In genomic region chr12:64660237-64661018, GRCh38 we compare ENCODE assay signal across 11 cellular contexts. TPM values are rescaled to one million over a fixed set of nuclear protein-coding genes. Genes with fewer than 3 reads are reported as not detected.
DNase-seq lines count a peak whose midpoint lies in the region; ATAC-seq and TF ChIP-seq lines count a peak whose summit lies in the region.
"Had no signal": no experiment of that assay in that cellular context is flagged by ENCODE, and none has a peak within 500 bp of the region (broad histone marks: within the 10 kb centered on the region; RNA-seq: fewer than 3 reads in every experiment).

No MANE protein-coding gene starts in this region.

- POLR2A ChIA-PET in activated CD4-positive, alpha-beta memory T cell treated with anti-CD3 and anti-CD28 coated beads, Interleukin-2, amount 10 ng/mL, durations not matched to agents 7 days and 5 days (lab: Charles Lee) = interaction anchor here (0.7 to 2.2 kb wide), 11 partner anchors 9 to 53 kb away, joined by 3 to 27 read pairs (median 5); partner anchors contain the start of gene RASSF3

- intact Hi-C loops in CD14-positive monocyte (cut with micrococcal nuclease) = no loop called here

- DNase-seq in CD14-positive monocyte (ENCODE audit: low spot score) = no peak
- DNase-seq in activated CD4-positive, alpha-beta memory T cell treated with anti-CD3 and anti-CD28 coated beads, Interleukin-2, amount 10 ng/mL, durations not matched to agents 7 days and 5 days = no peak
- DNase-seq in NCI-H2029 treated with DMSO at 0.1 percent for 48 hours (lab: John Stamatoyannopoulos, UW) = no peak
- DNase-seq in stimulated activated CD4-positive, alpha-beta T cell treated with anti-CD3 and anti-CD28 coated beads, Interleukin-15, amount 100 ng/mL, for 24 hours = no peak
- no peak for DNase-seq in NCI-H748 treated with DMSO at 0.1 percent for 48 hours (lab: John Stamatoyannopoulos, UW)
- DNase-seq in DMS114 treated with DMSO at 0.1 percent for 48 hours (lab: John Stamatoyannopoulos, UW; ENCODE audit: unreplicated experiment) = no peak
- DNase-seq: activated CD4-positive, alpha-beta T cell treated with anti-CD3 and anti-CD28 coated beads, Interleukin-2, amount 50 U/mL, for 1 hour; hippocampal formation; nephron progenitor cell had no signal

- H3K36me3 Mint-ChIP-seq in CD14-positive monocyte = peaks cover 31 to 33% of the 10 kb centered on the region in 2 donors
- peaks cover 39% of the 10 kb centered on the region for H3K36me3 Mint-ChIP-seq in activated CD4-positive, alpha-beta memory T cell treated with anti-CD3 and anti-CD28 coated beads, Interleukin-2, amount 10 ng/mL, durations not matched to agents 7 days and 5 days (ENCODE audit: low read depth)

- ATAC-seq in GM18907 (IDR thresholded peaks at IDR 0.05; ENCODE audit: unreplicated experiment) (peak; percentile 65), HG02970 (IDR thresholded peaks at IDR 0.05; ENCODE audit: low FRiP score, unreplicated experiment) (peak; percentile 34)

- H3K27me3 Mint-ChIP-seq in CD14-positive monocyte (ENCODE audit: low read depth in 3 of 3) = no peaks in the 10 kb centered on the region
- no peaks in the 10 kb centered on the region for H3K27me3 Mint-ChIP-seq in activated CD4-positive, alpha-beta memory T cell treated with anti-CD3 and anti-CD28 coated beads, Interleukin-2, amount 10 ng/mL, durations not matched to agents 7 days and 5 days

- CTCF ChIA-PET in activated CD4-positive, alpha-beta memory T cell treated with anti-CD3 and anti-CD28 coated beads, Interleukin-2, amount 10 ng/mL, durations not matched to agents 7 days and 5 days (lab: Charles Lee) = interaction anchor here (0.7 to 2.5 kb wide), 6 partner anchors 8 to 111 kb away, joined by 3 to 10 read pairs (median 4); no protein-coding TSS in a partner anchor

- peak overlapping the region in 5 of 7 donors; percentile 21 to 82 (median 48) for H3K27ac Mint-ChIP-seq in CD14-positive monocyte
- peak overlapping the region; percentile 61 for H3K27ac Mint-ChIP-seq in activated CD4-positive, alpha-beta memory T cell treated with anti-CD3 and anti-CD28 coated beads, Interleukin-2, amount 10 ng/mL, durations not matched to agents 7 days and 5 days
- H3K27ac Mint-ChIP-seq: nephron progenitor cell had no signal

- no peak for TF ChIP-seq CTCF in CD14-positive monocyte (IDR thresholded peaks at IDR 0.05)

- peaks cover 0 to 1% (median 0%) of the 10 kb centered on the region in 7 donors for H3K9me3 Mint-ChIP-seq in CD14-positive monocyte
- no peaks in the 10 kb centered on the region for H3K9me3 Mint-ChIP-seq in activated CD4-positive, alpha-beta memory T cell treated with anti-CD3 and anti-CD28 coated beads, Interleukin-2, amount 10 ng/mL, durations not matched to agents 7 days and 5 days
- H3K9me3 Mint-ChIP-seq: nephron progenitor cell had no signal

- H3K4me3 Mint-ChIP-seq in CD14-positive monocyte = no peak overlapping the region
- no peak overlapping the region for H3K4me3 Mint-ChIP-seq in activated CD4-positive, alpha-beta memory T cell treated with anti-CD3 and anti-CD28 coated beads, Interleukin-2, amount 10 ng/mL, durations not matched to agents 7 days and 5 days
- H3K4me3 Mint-ChIP-seq: nephron progenitor cell had no signal

- H3K4me1 Mint-ChIP-seq in CD14-positive monocyte = peaks cover 57% of the 10 kb centered on the region
- H3K4me1 Mint-ChIP-seq in activated CD4-positive, alpha-beta memory T cell treated with anti-CD3 and anti-CD28 coated beads, Interleukin-2, amount 10 ng/mL, durations not matched to agents 7 days and 5 days = peaks cover 72% of the 10 kb centered on the region

RNA-seq across cellular contexts. Expression of gene RASSF3, which starts 50.1 kb away (rescaled TPM):
- 10 to 100 TPM in 1 of 2 donors, 1 to 10 TPM in 1; 6.6 to 14.5 TPM for polyA plus RNA-seq in CD14-positive monocyte
- 10 to 100 TPM; 81.3 to 83.7 TPM for total RNA-seq in activated CD4-positive, alpha-beta memory T cell treated with anti-CD3 and anti-CD28 coated beads, Interleukin-2, amount 10 ng/mL, durations not matched to agents 7 days and 5 days
